ENCODE assay signal across 1 cellular context in genomic region chr12:6341439-6342139, GRCh38.
A peak's percentile ranks its signal among the peaks of the same experiment; 100 is the strongest.
TF ChIP-seq lines count a peak whose summit lies in the region.

Gene TNFRSF1A (minus strand): TSS chr12:6342076. CDS start chr12:6341814, 262 bp downstream.

TF ChIP-seq in WTC11, 78 proteins besides CTCF, POLR2A, EP300 and RAD21 (continued from another document):
- TF ChIP-seq SOX15 (CRISPR knock-in tag; IDR thresholded peaks at IDR 0.05) (no peak), ZNF416 (CRISPR knock-in tag; IDR thresholded peaks at IDR 0.05) (no peak), MAX (CRISPR knock-in tag; IDR thresholded peaks at IDR 0.05) (peak; percentile 55), CDX4 (CRISPR knock-in tag; IDR thresholded peaks at IDR 0.05; ENCODE audit: borderline replicate concordance) (no peak), ZNF232 (CRISPR knock-in tag; IDR thresholded peaks at IDR 0.05) (no peak), CREB1 (CRISPR knock-in tag; IDR thresholded peaks at IDR 0.05) (no peak), ZSCAN18 (CRISPR knock-in tag; IDR thresholded peaks at IDR 0.05) (no peak), NR1H2 (CRISPR knock-in tag; IDR thresholded peaks at IDR 0.05) (no peak), FOXK1 (CRISPR knock-in tag; IDR thresholded peaks at IDR 0.05) (0 out of 2 replicates have a peak, but pooled peaks have one; percentile 40), ESRRA (CRISPR knock-in tag; IDR thresholded peaks at IDR 0.05; ENCODE audit: borderline replicate concordance) (0 out of 2 replicates have a peak, but pooled peaks have one; percentile 40), CBFB (CRISPR knock-in tag; IDR thresholded peaks at IDR 0.05; ENCODE audit: low read depth) (no peak), TEAD1 (CRISPR knock-in tag; IDR thresholded peaks at IDR 0.05) (peak; percentile 72; the same call in 1 of the 2 replicates), MXD4 (CRISPR knock-in tag; IDR thresholded peaks at IDR 0.05; ENCODE audit: borderline replicate concordance) (no peak), GABPB1 (CRISPR knock-in tag; IDR thresholded peaks at IDR 0.05) (peak; percentile 74)
